ENCODE assay signal across 14 cellular contexts in genomic region chr17:17139972-17140589, GRCh38.
DNase-seq lines count a peak whose midpoint lies in the region; ATAC-seq and TF ChIP-seq lines count a peak whose summit lies in the region.
"Had no signal": no experiment of that assay in that cellular context is flagged by ENCODE, and none has a peak within 500 bp of the region (broad histone marks: within the 10 kb centered on the region; RNA-seq: fewer than 3 reads in every experiment).

No MANE protein-coding gene starts in this region.

- no TSS peak for BruUV-seq in IMR-90 (replicated peaks; lab: Mats Ljungman, UMichigan)

- no peaks in the 10 kb centered on the region for H3K27me3 ChIP-seq in IMR-90 (ENCODE audit: control insufficient read depth, insufficient read depth, low read length)
- no peaks in the 10 kb centered on the region for H3K27me3 ChIP-seq in OCI-LY1 (ENCODE audit: insufficient read depth, low read length)
- H3K27me3 ChIP-seq: foreskin keratinocyte, suprapubic skin had no signal

- H3F3A ChIP-seq in OCI-LY1 (ENCODE audit: insufficient read depth, low read length) = no peaks in the 10 kb centered on the region; the same call in 1 of the 2 replicates

- H2AK5ac ChIP-seq in IMR-90 (ENCODE audit: low read depth, low read length) = no peak overlapping the region

- H4K91ac ChIP-seq in IMR-90 (ENCODE audit: insufficient read depth, low read depth, low read length) = no peak overlapping the region

- no peak overlapping the region for H2AFZ ChIP-seq in IMR-90 (replicated peaks; ENCODE audit: low read length, poor library complexity)
- H2AFZ ChIP-seq in OCI-LY1 (ENCODE audit: low read length) = no peak overlapping the region

- POLR2A ChIA-PET in IMR-90 (lab: Charles Lee; ENCODE audit: unreplicated experiment) = no interaction called here

- TF ChIP-seq POLR2A in IMR-90 (IDR thresholded peaks at IDR 0.05; ENCODE audit: low read depth, low read length) = no peak

- H2AK9ac ChIP-seq in IMR-90 (replicated peaks; ENCODE audit: low read depth, low read length, poor library complexity) = peak overlapping the region; percentile 10

- H3K23ac ChIP-seq in IMR-90 (ENCODE audit: low read depth, low read length) = no peak overlapping the region

- H2BK120ac ChIP-seq in IMR-90 (ENCODE audit: low read depth, low read length) = no peak overlapping the region

- no peak overlapping the region for H4K5ac ChIP-seq in IMR-90 (ENCODE audit: low read depth, low read length)

- H3K9ac ChIP-seq in IMR-90 (ENCODE audit: low read depth, low read length) = no peak overlapping the region
- no peak overlapping the region for H3K9ac ChIP-seq in OCI-LY1 (ENCODE audit: low read length)

- H2BK15ac ChIP-seq in IMR-90 (ENCODE audit: low read depth, low read length) = no peak overlapping the region

- H3K56ac ChIP-seq in IMR-90 (ENCODE audit: extremely low read depth, insufficient read depth, low read length) = no peak overlapping the region

- H4K8ac ChIP-seq in IMR-90 (ENCODE audit: low read depth in 2 of 2, low read length in 2 of 2) = no peak overlapping the region

- no peak overlapping the region for H3K4me2 ChIP-seq in IMR-90 (ENCODE audit: low read depth, low read length)
- no peak overlapping the region for H3K4me2 ChIP-seq in OCI-LY1 (ENCODE audit: low read length)

- no peak overlapping the region for H2BK5ac ChIP-seq in IMR-90 (ENCODE audit: low read depth, low read length, poor library complexity, severe bottlenecking)

- H3K14ac ChIP-seq in IMR-90 (replicated peaks; ENCODE audit: low read depth, low read length) = no peak overlapping the region

- peaks cover 62% of the 10 kb centered on the region for H3K36me3 ChIP-seq in IMR-90 (ENCODE audit: control insufficient read depth, insufficient read depth, low read length)
- H3K36me3 ChIP-seq in OCI-LY1 (ENCODE audit: insufficient read depth, low read length) = peaks cover 50% of the 10 kb centered on the region

- H3K4ac ChIP-seq in IMR-90 (ENCODE audit: low read depth, low read length) = no peak overlapping the region

- peaks cover 8% of the 10 kb centered on the region for H3K4me1 ChIP-seq in IMR-90 (ENCODE audit: control insufficient read depth, insufficient read depth, low read length)
- peaks cover 19% of the 10 kb centered on the region for H3K4me1 ChIP-seq in OCI-LY1 (ENCODE audit: insufficient read depth, low read length, severe bottlenecking)
- H3K4me1 ChIP-seq: foreskin keratinocyte had no signal

- H2BK20ac ChIP-seq in IMR-90 (ENCODE audit: low read depth, low read length) = no peak overlapping the region

- no peak overlapping the region for H3K18ac ChIP-seq in IMR-90 (ENCODE audit: low read depth, low read length)

- dilution Hi-C loops in IMR-90 (cut with HindIII; ENCODE audit: low sequenced_read_pairs, unreplicated experiment) = no loop called here

- H3K79me1 ChIP-seq in IMR-90 (ENCODE audit: low read depth in 1 of 2, low read length in 2 of 2) = peaks cover 2 to 29% of the 10 kb centered on the region in 2 experiments

- H4K20me1 ChIP-seq in IMR-90 (ENCODE audit: insufficient read depth, low read length) (peaks cover 20% of the 10 kb centered on the region), OCI-LY1 (ENCODE audit: insufficient read depth, low read length) (no peaks in the 10 kb centered on the region)

- H3K9me1 ChIP-seq in IMR-90 (ENCODE audit: insufficient read depth, low read length) = no peaks in the 10 kb centered on the region

- H3K27ac ChIP-seq in IMR-90 (ENCODE audit: insufficient read depth, low read length) (no peak overlapping the region), OCI-LY1 (ENCODE audit: low read depth, low read length, poor library complexity, severe bottlenecking) (peak overlapping the region; percentile 52)
- H3K27ac ChIP-seq: 22Rv1, foreskin keratinocyte, suprapubic skin had no signal

- no peak for TF ChIP-seq RAD21 in IMR-90 (IDR thresholded peaks at IDR 0.05; ENCODE audit: low read length)

- CTCF ChIA-PET in IMR-90 (lab: Yijun Ruan, JAX) = interaction anchor here (0.6 kb wide), 1 partner anchor 9 kb away, joined by 3 read pairs; no protein-coding TSS in a partner anchor

- H3K79me2 ChIP-seq in OCI-LY1 (ENCODE audit: insufficient read depth, low read length) = no peaks in the 10 kb centered on the region

- no peaks in the 10 kb centered on the region for H3K9me2 ChIP-seq in OCI-LY1 (ENCODE audit: low read depth, low read length)

- H3K9me3 ChIP-seq in IMR-90 (ENCODE audit: control insufficient read depth, insufficient read depth, low read length) = no peaks in the 10 kb centered on the region
- no peaks in the 10 kb centered on the region for H3K9me3 ChIP-seq in OCI-LY1 (ENCODE audit: low read length)
- H3K9me3 ChIP-seq: mucosa of descending colon, suprapubic skin had no signal

- in situ Hi-C loops in IMR-90 (cut with MboI; ENCODE audit: low sequenced_read_pairs) = no loop called here

- TF ChIP-seq CTCF in IMR-90 (conservative IDR thresholded peaks at IDR 0.05; ENCODE audit: low read depth, low read length) = no peak
- TF ChIP-seq CTCF in OCI-LY1 (IDR thresholded peaks at IDR 0.05; ENCODE audit: low read length) = no peak

- no peak overlapping the region for H3K4me3 ChIP-seq in IMR-90 (ENCODE audit: insufficient read depth, low read depth, low read length)
- H3K4me3 ChIP-seq in OCI-LY1 (ENCODE audit: low read depth, low read length, poor library complexity, severe bottlenecking) = no peak overlapping the region
- H3K4me3 ChIP-seq: mucosa of descending colon, suprapubic skin had no signal

- ATAC-seq in IMR-90 (ENCODE audit: low read depth) = no peak
- ATAC-seq: mucosa of descending colon had no signal

- DNase-seq in DMS 273 (lab: John Stamatoyannopoulos, UW; ENCODE audit: unreplicated experiment) = peak; percentile 18
- no peak for DNase-seq in DMS 273 treated with DMSO at 0.1 percent for 48 hours (lab: John Stamatoyannopoulos, UW)
- no peak for DNase-seq in IMR-90
- peak; percentile 22 for DNase-seq in glomerular visceral epithelial cell (ENCODE audit: extremely low spot score)
- no peak for DNase-seq in AG08395 (ENCODE audit: low spot score)
- DNase-seq in activated gamma-delta T cell (lab: John Stamatoyannopoulos, UW) = no peak
- no peak for DNase-seq in GM19240 (ENCODE audit: insufficient read length, low spot score)
- DNase-seq: activated CD4-positive, alpha-beta T cell treated with anti-CD3 and anti-CD28 coated beads, Interleukin-2, amount 50 U/mL, for 48 hours; activated effector memory CD4-positive, alpha-beta T cell treated with Interleukin-2 at 50 U/mL for 16 hours; mucosa of descending colon had no signal

- intact Hi-C loops in IMR-90 (cut with micrococcal nuclease) = no loop called here

- WGBS in IMR-90 (ENCODE audit: extremely low coverage in 2 of 2, insufficient read length in 1 of 2), 2 experiments = 80% methylated on average over 7 of the region's 7 CpGs; no CpG with 5 or more reads in 1 of the 2 experiments

TF ChIP-seq in IMR-90, 13 proteins besides CTCF, POLR2A, EP300 and RAD21:
- TF ChIP-seq CHD1 (IDR thresholded peaks at IDR 0.05; ENCODE audit: low read depth, low read length) = no peak
- TF ChIP-seq FOS (IDR thresholded peaks at IDR 0.05; ENCODE audit: low read depth, low read length) = no peak
- no peak for TF ChIP-seq MAFK (IDR thresholded peaks at IDR 0.05; ENCODE audit: low read depth, low read length)
- TF ChIP-seq BHLHE40 (IDR thresholded peaks at IDR 0.05; ENCODE audit: low read depth, low read length) = no peak
- TF ChIP-seq CEBPB (IDR thresholded peaks at IDR 0.05; ENCODE audit: low read depth, low read length) = no peak
- TF ChIP-seq MAZ (IDR thresholded peaks at IDR 0.05; ENCODE audit: borderline replicate concordance, low read depth, low read length) = no peak
- TF ChIP-seq SMC3 (IDR thresholded peaks at IDR 0.05; ENCODE audit: low read depth, low read length) = no peak
- TF ChIP-seq RCOR1 (IDR thresholded peaks at IDR 0.05; ENCODE audit: insufficient replicate concordance, low read length) = no peak
- no peak for TF ChIP-seq USF2 (IDR thresholded peaks at IDR 0.05; ENCODE audit: low read depth, low read length)
TF ChIP-seq in IMR-90: peak in this region for 0.

Comparison
In these comparisons a context has a peak if more than half of its experiments do, and no peak if none do; other contexts are left out.
1. DNase-seq: peak in DMS 273 (single experiment) and glomerular visceral epithelial cell (single experiment); none in DMS 273 treated with DMSO at 0.1 percent for 48 hours (single experiment), IMR-90 (single experiment), AG08395 (single experiment), activated gamma-delta T cell (single experiment) and GM19240 (single experiment).